35 cellular contexts compared by ENCODE assay signal in the genomic region with DNA sequence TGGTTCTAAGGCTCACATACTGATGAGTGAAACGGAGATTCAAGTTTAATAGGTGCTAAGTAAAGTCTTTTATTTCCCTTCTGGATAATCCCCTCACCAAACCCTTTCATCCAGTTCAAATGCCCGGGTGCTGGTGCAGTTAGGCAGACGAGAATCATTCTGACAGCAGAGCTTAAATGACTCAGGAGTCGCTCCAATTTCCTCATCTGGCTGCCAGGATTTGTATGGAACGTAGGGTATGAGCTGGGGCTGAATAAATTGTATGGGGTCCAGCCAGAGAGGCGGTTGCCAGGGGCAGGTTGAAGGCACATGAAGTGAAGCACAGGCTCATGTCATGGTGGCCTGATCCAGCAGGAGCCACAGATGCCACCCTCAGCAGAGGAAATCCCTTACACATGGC.
"Had no signal": no experiment of that assay in that cellular context is flagged by ENCODE, and none has a peak within 500 bp of the region (broad histone marks: within the 10 kb centered on the region; RNA-seq: fewer than 3 reads in every experiment).

No MANE protein-coding gene starts in this region.

- ATAC-seq: activated CD4-positive, alpha-beta T cell treated with anti-CD3 and anti-CD28 coated beads for 36 hours; activated CD8-positive, alpha-beta memory T cell treated with anti-CD3 and anti-CD28 coated beads, Interleukin-2, amount 10 ng/mL, durations not matched to agents 7 days and 5 days; activated CD8-positive, alpha-beta T cell treated with anti-CD3 and anti-CD28 coated beads, Interleukin-2, amount 10 ng/mL, durations not matched to agents 7 days and 5 days; activated naive CD8-positive, alpha-beta T cell treated with anti-CD3 and anti-CD28 coated beads, Interleukin-2, amount 50 U/mL, for 24 hours; T-helper 17 cell had no signal

- H3K27me3 ChIP-seq: adrenal gland, breast epithelium, cardiac muscle cell, colonic mucosa, esophagus squamous epithelium had no signal

- H3K4me3 ChIP-seq: adrenal gland, breast epithelium, cardiac muscle cell, colonic mucosa, esophagus squamous epithelium had no signal

- H3K4me1 Mint-ChIP-seq: activated CD4-positive, alpha-beta T cell treated with anti-CD3 and anti-CD28 coated beads for 36 hours; activated CD4-positive, alpha-beta T cell treated with anti-CD3 and anti-CD28 coated beads, Interleukin-2, amount 10 ng/mL, durations not matched to agents 24 days and 14 days; activated CD8-positive, alpha-beta memory T cell treated with anti-CD3 and anti-CD28 coated beads, Interleukin-2, amount 10 ng/mL, durations not matched to agents 7 days and 5 days; activated naive CD4-positive, alpha-beta T cell treated with anti-CD3 and anti-CD28 coated beads, Interleukin-2, amount 50 U/mL, for 24 hours; activated naive CD8-positive, alpha-beta T cell treated with anti-CD3 and anti-CD28 coated beads for 36 hours; activated naive CD8-positive, alpha-beta T cell treated with anti-CD3 and anti-CD28 coated beads, Interleukin-2, amount 50 U/mL, for 24 hours; brain; T-helper 17 cell had no signal

- H3K36me3 Mint-ChIP-seq: activated CD4-positive, alpha-beta memory T cell treated with anti-CD3 and anti-CD28 coated beads for 36 hours; activated CD8-positive, alpha-beta memory T cell treated with anti-CD3 and anti-CD28 coated beads, Interleukin-2, amount 10 ng/mL, durations not matched to agents 7 days and 5 days; activated naive CD4-positive, alpha-beta T cell treated with anti-CD3 and anti-CD28 coated beads, Interleukin-2, amount 50 U/mL, for 24 hours; activated naive CD8-positive, alpha-beta T cell treated with anti-CD3 and anti-CD28 coated beads for 36 hours; brain had no signal

- H3K36me3 ChIP-seq: adrenal gland, breast epithelium, cardiac muscle cell, colonic mucosa, esophagus squamous epithelium had no signal

- H3K27ac Mint-ChIP-seq: activated CD4-positive, alpha-beta memory T cell treated with anti-CD3 and anti-CD28 coated beads for 36 hours; activated CD4-positive, alpha-beta T cell treated with anti-CD3 and anti-CD28 coated beads for 36 hours; activated CD4-positive, alpha-beta T cell treated with anti-CD3 and anti-CD28 coated beads, Interleukin-2, amount 10 ng/mL, durations not matched to agents 24 days and 14 days; activated CD8-positive, alpha-beta memory T cell treated with anti-CD3 and anti-CD28 coated beads, Interleukin-2, amount 10 ng/mL, durations not matched to agents 7 days and 5 days; activated CD8-positive, alpha-beta T cell treated with anti-CD3 and anti-CD28 coated beads, Interleukin-2, amount 10 ng/mL, durations not matched to agents 7 days and 5 days; activated naive CD4-positive, alpha-beta T cell treated with anti-CD3 and anti-CD28 coated beads for 36 hours; activated naive CD4-positive, alpha-beta T cell treated with anti-CD3 and anti-CD28 coated beads, Interleukin-2, amount 50 U/mL, for 24 hours; activated naive CD8-positive, alpha-beta T cell treated with anti-CD3 and anti-CD28 coated beads for 36 hours; activated naive CD8-positive, alpha-beta T cell treated with anti-CD3 and anti-CD28 coated beads, Interleukin-2, amount 50 U/mL, for 24 hours; activated T-helper 1 cell treated with anti-CD3 and anti-CD28 coated beads, Interleukin-12 subunit alpha, Interleukin-12 subunit beta, Interleukin-2, Interleukin-4 antibody, amounts not matched to agents 30 ng/mL and 10 ng/mL and 1 ng/mL, durations not matched to agents 14 hours and 24 hours and 36 hours; activated T-helper 2 cell treated with anti-CD3 and anti-CD28 coated beads, Interferon-gamma antibody, Interleukin-2, Interleukin-4, amounts not matched to agents 10 μg/mL and 5 μg/mL and 100 μg/mL, durations not matched to agents 14 hours and 24 hours and 36 hours; brain; T-helper 17 cell; T-helper 2 cell treated with Interferon-gamma antibody and Interleukin-4, amounts not matched to agents 5 μg/mL and 100 μg/mL, for 36 hours had no signal

- H3K27me3 Mint-ChIP-seq: activated CD4-positive, alpha-beta memory T cell treated with anti-CD3 and anti-CD28 coated beads for 36 hours; activated CD4-positive, alpha-beta T cell treated with anti-CD3 and anti-CD28 coated beads, Interleukin-2, amount 10 ng/mL, durations not matched to agents 24 days and 14 days; activated CD8-positive, alpha-beta memory T cell treated with anti-CD3 and anti-CD28 coated beads, Interleukin-2, amount 10 ng/mL, durations not matched to agents 7 days and 5 days; activated naive CD4-positive, alpha-beta T cell treated with anti-CD3 and anti-CD28 coated beads, Interleukin-2, amount 50 U/mL, for 24 hours; activated naive CD8-positive, alpha-beta T cell treated with anti-CD3 and anti-CD28 coated beads for 36 hours; activated naive CD8-positive, alpha-beta T cell treated with anti-CD3 and anti-CD28 coated beads, Interleukin-2, amount 50 U/mL, for 24 hours; T-helper 17 cell had no signal

- H3K9me3 ChIP-seq: adrenal gland, breast epithelium, colonic mucosa, esophagus squamous epithelium had no signal

- DNase-seq: activated CD4-positive, alpha-beta memory T cell treated with anti-CD3 and anti-CD28 coated beads for 36 hours; activated CD4-positive, alpha-beta T cell treated with anti-CD3 and anti-CD28 coated beads for 36 hours; activated CD4-positive, alpha-beta T cell treated with anti-CD3 and anti-CD28 coated beads, Interleukin-2, amount 10 ng/mL, durations not matched to agents 24 days and 14 days; activated CD4-positive, CD25-positive, alpha-beta regulatory T cell; activated CD4-positive, CD25-positive, alpha-beta regulatory T cell treated with anti-CD3 and anti-CD28 coated beads, Interleukin-2, amount 50 U/mL, for 72 hours; activated CD8-positive, alpha-beta memory T cell treated with anti-CD3 and anti-CD28 coated beads, Interleukin-2, amount 10 ng/mL, durations not matched to agents 7 days and 5 days; activated CD8-positive, alpha-beta memory T cell treated with anti-CD3 and anti-CD28 coated beads, Interleukin-2, amount 50 U/mL, for 4 hours; activated CD8-positive, alpha-beta T cell treated with anti-CD3 and anti-CD28 coated beads, Interleukin-2, amount 10 ng/mL, durations not matched to agents 7 days and 5 days; activated effector memory CD4-positive, alpha-beta T cell treated with anti-CD3 and anti-CD28 coated beads, Interleukin-2, amount 50 U/mL, for 16 hours; activated naive CD4-positive, alpha-beta T cell treated with anti-CD3 and anti-CD28 coated beads for 36 hours; activated naive CD8-positive, alpha-beta T cell treated with anti-CD3 and anti-CD28 coated beads for 36 hours; activated naive CD8-positive, alpha-beta T cell treated with anti-CD3 and anti-CD28 coated beads, Interleukin-2, amount 50 U/mL, for 24 hours; activated T-cell treated with anti-CD3 and anti-CD28 coated beads, Interleukin-2, amount 50 U/mL, for 1 hour; activated T-cell treated with anti-CD3 and anti-CD28 coated beads, Interleukin-2, amount 50 U/mL, for 48 hours; adrenal gland; amygdala; aorta; central memory CD4-positive, alpha-beta T cell; cerebellar nuclear complex; colonic mucosa; effector CD8-positive, alpha-beta T cell; esophagus squamous epithelium; foreskin fibroblast; head of caudate nucleus; T-helper 1 cell; T-helper 17 cell; T1000 had no signal

- H3K4me1 ChIP-seq: adrenal gland, breast epithelium, colonic mucosa, esophagus squamous epithelium had no signal

- H3K27ac ChIP-seq: adrenal gland, breast epithelium, cardiac muscle cell, colonic mucosa, epithelial cell of prostate, esophagus squamous epithelium had no signal

- H3K4me3 Mint-ChIP-seq: activated CD4-positive, alpha-beta memory T cell treated with anti-CD3 and anti-CD28 coated beads for 36 hours; activated CD4-positive, alpha-beta T cell treated with anti-CD3 and anti-CD28 coated beads for 36 hours; activated CD4-positive, alpha-beta T cell treated with anti-CD3 and anti-CD28 coated beads, Interleukin-2, amount 10 ng/mL, durations not matched to agents 24 days and 14 days; activated CD8-positive, alpha-beta memory T cell treated with anti-CD3 and anti-CD28 coated beads, Interleukin-2, amount 10 ng/mL, durations not matched to agents 7 days and 5 days; activated CD8-positive, alpha-beta T cell treated with anti-CD3 and anti-CD28 coated beads, Interleukin-2, amount 10 ng/mL, durations not matched to agents 7 days and 5 days; activated naive CD4-positive, alpha-beta T cell treated with anti-CD3 and anti-CD28 coated beads for 36 hours; activated naive CD4-positive, alpha-beta T cell treated with anti-CD3 and anti-CD28 coated beads, Interleukin-2, amount 50 U/mL, for 24 hours; activated naive CD8-positive, alpha-beta T cell treated with anti-CD3 and anti-CD28 coated beads for 36 hours; activated naive CD8-positive, alpha-beta T cell treated with anti-CD3 and anti-CD28 coated beads, Interleukin-2, amount 50 U/mL, for 24 hours; activated T-helper 1 cell treated with anti-CD3 and anti-CD28 coated beads, Interleukin-12 subunit alpha, Interleukin-12 subunit beta, Interleukin-2, Interleukin-4 antibody, amounts not matched to agents 30 ng/mL and 10 ng/mL and 1 ng/mL, durations not matched to agents 14 hours and 24 hours and 36 hours; brain; T-helper 17 cell; T-helper 2 cell treated with Interferon-gamma antibody and Interleukin-4, amounts not matched to agents 5 μg/mL and 100 μg/mL, for 36 hours had no signal

- H3K9me3 Mint-ChIP-seq: activated CD4-positive, alpha-beta T cell treated with anti-CD3 and anti-CD28 coated beads, Interleukin-2, amount 10 ng/mL, durations not matched to agents 24 days and 14 days; activated naive CD4-positive, alpha-beta T cell treated with anti-CD3 and anti-CD28 coated beads for 36 hours; activated naive CD8-positive, alpha-beta T cell treated with anti-CD3 and anti-CD28 coated beads for 36 hours; activated T-helper 1 cell treated with anti-CD3 and anti-CD28 coated beads, Interleukin-12 subunit alpha, Interleukin-12 subunit beta, Interleukin-2, Interleukin-4 antibody, amounts not matched to agents 30 ng/mL and 10 ng/mL and 1 ng/mL, durations not matched to agents 14 hours and 24 hours and 36 hours; activated T-helper 2 cell treated with anti-CD3 and anti-CD28 coated beads, Interferon-gamma antibody, Interleukin-2, Interleukin-4, amounts not matched to agents 10 μg/mL and 5 μg/mL and 100 μg/mL, durations not matched to agents 14 hours and 24 hours and 36 hours; T-helper 2 cell treated with Interferon-gamma antibody and Interleukin-4, amounts not matched to agents 5 μg/mL and 100 μg/mL, for 36 hours had no signal
